In genomic region chrX:2501246-2502102, GRCh38 we compare ENCODE assay signal across 8 cellular contexts. TPM values are rescaled to one million over a fixed set of nuclear protein-coding genes. Genes with fewer than 3 reads are reported as not detected.
A peak's percentile ranks its signal among the peaks of the same experiment; 100 is the strongest.
DNase-seq lines count a peak whose midpoint lies in the region; ATAC-seq and TF ChIP-seq lines count a peak whose summit lies in the region.

No MANE protein-coding gene starts in this region.

- POLR2A ChIA-PET in activated CD4-positive, alpha-beta T cell treated with anti-CD3 and anti-CD28 coated beads for 36 hours (lab: Charles Lee) = no interaction called here
- POLR2A ChIA-PET in activated CD4-positive, alpha-beta memory T cell treated with anti-CD3 and anti-CD28 coated beads, Interleukin-2, amount 10 ng/mL, durations not matched to agents 7 days and 5 days (lab: Charles Lee) = no interaction called here

- H3K36me3 ChIP-seq in spleen = peaks cover 0 to 7% (median 0%) of the 10 kb centered on the region in 6 donors

- H3K27ac ChIP-seq in right cardiac atrium (ENCODE audit: low read length) = no peak overlapping the region
- peak overlapping the region in 4 of 8 donors; percentile 91 to 94 (median 92) for H3K27ac ChIP-seq in spleen

- WGBS in right cardiac atrium = 80% methylated on average over 8 of the region's 8 CpGs
- WGBS in spleen, 5 donors = 81 to 94% (median 81%) methylated on average over 4 to 8 of the region's 8 CpGs

- H3K27me3 Mint-ChIP-seq in activated CD4-positive, alpha-beta T cell treated with anti-CD3 and anti-CD28 coated beads for 36 hours = no peaks in the 10 kb centered on the region
- no peaks in the 10 kb centered on the region for H3K27me3 Mint-ChIP-seq in activated CD4-positive, alpha-beta memory T cell treated with anti-CD3 and anti-CD28 coated beads, Interleukin-2, amount 10 ng/mL, durations not matched to agents 7 days and 5 days

- H3K4me1 Mint-ChIP-seq in activated CD4-positive, alpha-beta T cell treated with anti-CD3 and anti-CD28 coated beads for 36 hours = peaks cover 26% of the 10 kb centered on the region
- H3K4me1 Mint-ChIP-seq in activated CD4-positive, alpha-beta memory T cell treated with anti-CD3 and anti-CD28 coated beads, Interleukin-2, amount 10 ng/mL, durations not matched to agents 7 days and 5 days = peaks cover 24% of the 10 kb centered on the region

- TF ChIP-seq CTCF in spleen (IDR thresholded peaks at IDR 0.05 in 8 of 11, conservative IDR thresholded peaks at IDR 0.05 in 3 of 11) = no peak

- TF ChIP-seq POLR2A in spleen (IDR thresholded peaks at IDR 0.05) = no peak

- H3K27ac Mint-ChIP-seq in activated CD4-positive, alpha-beta T cell treated with anti-CD3 and anti-CD28 coated beads for 36 hours = peak overlapping the region; percentile 31
- H3K27ac Mint-ChIP-seq in activated CD4-positive, alpha-beta memory T cell treated with anti-CD3 and anti-CD28 coated beads, Interleukin-2, amount 10 ng/mL, durations not matched to agents 7 days and 5 days = peak overlapping the region; percentile 62

- CTCF ChIA-PET in activated CD4-positive, alpha-beta T cell treated with anti-CD3 and anti-CD28 coated beads for 36 hours (lab: Charles Lee) = no interaction called here
- CTCF ChIA-PET in activated CD4-positive, alpha-beta memory T cell treated with anti-CD3 and anti-CD28 coated beads, Interleukin-2, amount 10 ng/mL, durations not matched to agents 7 days and 5 days (lab: Charles Lee) = no interaction called here

- peak overlapping the region; percentile 59 for H3K4me3 Mint-ChIP-seq in activated CD4-positive, alpha-beta T cell treated with anti-CD3 and anti-CD28 coated beads for 36 hours
- H3K4me3 Mint-ChIP-seq in activated CD4-positive, alpha-beta memory T cell treated with anti-CD3 and anti-CD28 coated beads, Interleukin-2, amount 10 ng/mL, durations not matched to agents 7 days and 5 days = peak overlapping the region; percentile 65

- intact Hi-C loops in activated CD4-positive, alpha-beta T cell treated with anti-CD3 and anti-CD28 coated beads for 36 hours (cut with DNase I, micrococcal nuclease) = loop anchor here in 1 of 2 experiments (2.0 to 5.0 kb wide), 5 partner anchors 91 to 1294 kb away; partner anchors contain the start of gene CD99
- intact Hi-C loops in right cardiac atrium (cut with DNase I) (no loop called here), spleen (cut with DNase I; ENCODE audit: low total_unique reads) (no loop called here)

- ATAC-seq in activated CD4-positive, alpha-beta T cell treated with anti-CD3 and anti-CD28 coated beads for 36 hours = no peak
- peak in 1 of 2 donors; percentile 5 for ATAC-seq in right cardiac atrium

- no peaks in the 10 kb centered on the region for H3K9me3 Mint-ChIP-seq in activated CD4-positive, alpha-beta T cell treated with anti-CD3 and anti-CD28 coated beads for 36 hours (ENCODE audit: low read depth)
- no peaks in the 10 kb centered on the region for H3K9me3 Mint-ChIP-seq in activated CD4-positive, alpha-beta memory T cell treated with anti-CD3 and anti-CD28 coated beads, Interleukin-2, amount 10 ng/mL, durations not matched to agents 7 days and 5 days

- DNase-seq in activated CD4-positive, alpha-beta T cell treated with anti-CD3 and anti-CD28 coated beads for 36 hours = no peak
- DNase-seq in activated CD4-positive, alpha-beta T cell treated with anti-CD3 and anti-CD28 coated beads for 48 hours = no peak
- no peak for DNase-seq in activated CD4-positive, alpha-beta memory T cell treated with anti-CD3 and anti-CD28 coated beads, Interleukin-2, amount 10 ng/mL, durations not matched to agents 7 days and 5 days
- DNase-seq in right cardiac atrium (peak in 2 of 3 donors; percentile 53 to 62), spleen (peak; percentile 82), NCI-H345 treated with DMSO at 0.1 percent for 48 hours (lab: John Stamatoyannopoulos, UW; ENCODE audit: unreplicated experiment) (no peak), NCI-H128 (lab: John Stamatoyannopoulos, UW; ENCODE audit: unreplicated experiment) (no peak), HK-2 (ENCODE audit: unreplicated experiment) (no peak)

- H3K36me3 Mint-ChIP-seq in activated CD4-positive, alpha-beta T cell treated with anti-CD3 and anti-CD28 coated beads for 36 hours (ENCODE audit: low read depth) = peaks cover 16% of the 10 kb centered on the region
- peaks cover 12% of the 10 kb centered on the region for H3K36me3 Mint-ChIP-seq in activated CD4-positive, alpha-beta memory T cell treated with anti-CD3 and anti-CD28 coated beads, Interleukin-2, amount 10 ng/mL, durations not matched to agents 7 days and 5 days (ENCODE audit: low read depth)

- H3K9me3 ChIP-seq in right cardiac atrium (ENCODE audit: control insufficient read depth, low read length) = no peaks in the 10 kb centered on the region
- no peaks in the 10 kb centered on the region for H3K9me3 ChIP-seq in spleen

- H3K4me3 ChIP-seq in right cardiac atrium (ENCODE audit: low read length) (peak overlapping the region; percentile 100), spleen (peak overlapping the region in 4 of 8 donors; percentile 82 to 94 (median 88))

- H3K4me1 ChIP-seq in right cardiac atrium (ENCODE audit: control insufficient read depth, insufficient read depth, low read length) (peaks cover 2% of the 10 kb centered on the region), spleen (peaks cover 26 to 43% (median 34%) of the 10 kb centered on the region in 6 donors)

- H3K27me3 ChIP-seq in right cardiac atrium (ENCODE audit: control insufficient read depth, insufficient read depth) (no peaks in the 10 kb centered on the region), spleen (replicated peaks in 1 of 7) (no peaks in the 10 kb centered on the region)

RNA-seq across cellular contexts. Expression of gene DHRSX, which starts 0.7 kb away (rescaled TPM):
- total RNA-seq in activated CD4-positive, alpha-beta T cell treated with anti-CD3 and anti-CD28 coated beads for 36 hours = 10 to 100 TPM; 13.8 to 17.7 TPM
- total RNA-seq in activated CD4-positive, alpha-beta memory T cell treated with anti-CD3 and anti-CD28 coated beads, Interleukin-2, amount 10 ng/mL, durations not matched to agents 7 days and 5 days = 10 to 100 TPM; 21.1 to 23.7 TPM
- total RNA-seq in right cardiac atrium = 10 to 100 TPM; 24.1 to 43.7 (median 34.0) TPM
- 22.2 TPM for polyA plus RNA-seq in right cardiac atrium
- 10 to 100 TPM; 18.7 to 29.6 (median 26.6) TPM for total RNA-seq in spleen
- polyA plus RNA-seq in spleen = 1 to 10 TPM; 5.5 to 9.2 (median 6.6) TPM

RNA-seq across cellular contexts. Expression of gene ZBED1, which starts 0.7 kb away (rescaled TPM):
- 10 to 100 TPM; 30.0 to 33.6 TPM for total RNA-seq in activated CD4-positive, alpha-beta T cell treated with anti-CD3 and anti-CD28 coated beads for 36 hours
- 10 to 100 TPM; 29.6 to 31.0 TPM for total RNA-seq in activated CD4-positive, alpha-beta memory T cell treated with anti-CD3 and anti-CD28 coated beads, Interleukin-2, amount 10 ng/mL, durations not matched to agents 7 days and 5 days
- total RNA-seq in right cardiac atrium (10 to 100 TPM; 25.6 to 61.6 (median 33.1) TPM), spleen (10 to 100 TPM; 39.2 to 65.7 (median 45.1) TPM)
- polyA plus RNA-seq in right cardiac atrium (29.4 TPM), spleen (10 to 100 TPM; 11.3 to 24.2 (median 14.5) TPM)

Comparison
In these comparisons a context has a peak if more than half of its experiments do, and no peak if none do; other contexts are left out.
1. DNase-seq: peak in right cardiac atrium (2 of 3) and spleen (single experiment); none in activated CD4-positive, alpha-beta T cell treated with anti-CD3 and anti-CD28 coated beads for 36 hours (single experiment), activated CD4-positive, alpha-beta T cell treated with anti-CD3 and anti-CD28 coated beads for 48 hours (single experiment), activated CD4-positive, alpha-beta memory T cell treated with anti-CD3 and anti-CD28 coated beads, Interleukin-2, amount 10 ng/mL, durations not matched to agents 7 days and 5 days (single experiment), NCI-H345 treated with DMSO at 0.1 percent for 48 hours (single experiment), NCI-H128 (single experiment) and HK-2 (single experiment).